ENCODE assay signal across 1 cellular context in genomic region chr2:227397562-227397961, GRCh38.
A peak's percentile ranks its signal among the peaks of the same experiment; 100 is the strongest.
TF ChIP-seq lines count a peak whose summit lies in the region.

No MANE protein-coding gene starts in this region.

TF ChIP-seq in IMR-90, 13 proteins besides CTCF, POLR2A, EP300 and RAD21:
- TF ChIP-seq RCOR1 (IDR thresholded peaks at IDR 0.05; ENCODE audit: insufficient replicate concordance, low read length) (no peak), CHD1 (IDR thresholded peaks at IDR 0.05; ENCODE audit: low read depth, low read length) (no peak), FOS (IDR thresholded peaks at IDR 0.05; ENCODE audit: low read depth, low read length) (no peak), USF2 (IDR thresholded peaks at IDR 0.05; ENCODE audit: low read depth, low read length) (no peak), NFE2L2 (IDR thresholded peaks at IDR 0.05; ENCODE audit: low read depth, low read length) (0 out of 2 replicates have a peak, but pooled peaks have one; percentile 33)
